8 cellular contexts compared by ENCODE assay signal in the genomic region with DNA sequence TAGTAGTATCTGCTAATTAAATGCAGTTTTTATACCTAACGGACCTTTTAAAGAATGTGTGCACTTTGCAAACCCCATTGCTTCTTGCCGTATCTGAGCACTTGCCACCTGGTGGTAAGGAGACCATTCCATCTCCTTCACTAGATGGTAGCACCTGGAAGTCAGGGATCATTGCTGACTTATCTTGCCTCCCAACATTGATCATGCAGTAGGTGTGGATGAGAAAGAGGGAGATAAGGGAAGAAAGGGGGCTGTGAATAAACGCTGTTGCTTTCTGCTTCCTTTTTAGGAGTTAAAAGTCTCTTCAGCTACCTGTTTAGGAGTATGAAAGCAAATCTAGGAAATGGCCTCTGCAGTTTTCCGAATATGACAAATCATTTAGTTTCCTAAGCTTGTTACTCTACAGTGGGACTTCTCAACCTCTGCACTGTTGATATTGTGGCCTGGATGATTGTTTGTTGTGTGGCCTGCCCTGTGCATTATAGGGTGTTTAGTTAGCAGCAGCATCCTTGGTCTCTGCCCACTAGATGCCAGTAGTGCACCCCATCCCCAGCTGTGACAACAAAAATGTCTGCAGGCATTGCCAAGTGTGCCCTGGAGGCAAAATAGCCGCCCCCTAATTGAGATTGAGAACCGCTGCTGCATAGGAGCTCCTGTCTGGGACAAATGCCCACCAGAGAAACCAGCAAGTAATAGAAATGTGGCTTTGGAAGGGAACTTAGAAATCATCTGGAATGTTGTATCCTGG.
DNase-seq lines count a peak whose midpoint lies in the region; ATAC-seq lines count a peak whose summit lies in the region.

No MANE protein-coding gene starts in this region.

- peak; percentile 28 for ATAC-seq in GM21381 (IDR thresholded peaks at IDR 0.05; ENCODE audit: unreplicated experiment)

- peak; percentile 50 to 71 for DNase-seq in NCI-H2081 (lab: John Stamatoyannopoulos, UW)
- no peak for DNase-seq in NCI-H2081 treated with DMSO at 0.1 percent for 48 hours (lab: John Stamatoyannopoulos, UW)
- DNase-seq in HK-2 (ENCODE audit: unreplicated experiment), result peak; percentile 17
- DNase-seq in astrocyte of the hippocampus (ENCODE audit: low read depth, low spot score), result peak; percentile 67
- DNase-seq in left kidney (ENCODE audit: low read depth, low spot score), result peak; percentile 63
- DNase-seq in NCI-H774 (lab: John Stamatoyannopoulos, UW), result no peak
- DNase-seq in stimulated activated CD4-positive, alpha-beta T cell treated with anti-CD3 and anti-CD28 coated beads, Interleukin-2, amount 100 ng/mL, for 24 hours, result no peak

Comparison
In these comparisons a context has a peak if more than half of its experiments do, and no peak if none do; other contexts are left out.
1. DNase-seq: peak in NCI-H2081 (2 of 2), HK-2 (single experiment), astrocyte of the hippocampus (single experiment) and left kidney (single experiment); none in NCI-H2081 treated with DMSO at 0.1 percent for 48 hours (single experiment), NCI-H774 (single experiment) and stimulated activated CD4-positive, alpha-beta T cell treated with anti-CD3 and anti-CD28 coated beads, Interleukin-2, amount 100 ng/mL, for 24 hours (0 of 2).